ENCODE assay signal across 1 cellular context in genomic region chr2:70935468-70936164, GRCh38.
TF ChIP-seq lines count a peak whose summit lies in the region.

ATP6V1B1 (plus strand) TSS chr2:70935900; CDS start chr2:70935955, 55 bp downstream.

TF ChIP-seq in HEK293, 187 proteins besides CTCF, POLR2A, EP300 and RAD21 (continued from another document):
- TF ChIP-seq, protein P1, sequence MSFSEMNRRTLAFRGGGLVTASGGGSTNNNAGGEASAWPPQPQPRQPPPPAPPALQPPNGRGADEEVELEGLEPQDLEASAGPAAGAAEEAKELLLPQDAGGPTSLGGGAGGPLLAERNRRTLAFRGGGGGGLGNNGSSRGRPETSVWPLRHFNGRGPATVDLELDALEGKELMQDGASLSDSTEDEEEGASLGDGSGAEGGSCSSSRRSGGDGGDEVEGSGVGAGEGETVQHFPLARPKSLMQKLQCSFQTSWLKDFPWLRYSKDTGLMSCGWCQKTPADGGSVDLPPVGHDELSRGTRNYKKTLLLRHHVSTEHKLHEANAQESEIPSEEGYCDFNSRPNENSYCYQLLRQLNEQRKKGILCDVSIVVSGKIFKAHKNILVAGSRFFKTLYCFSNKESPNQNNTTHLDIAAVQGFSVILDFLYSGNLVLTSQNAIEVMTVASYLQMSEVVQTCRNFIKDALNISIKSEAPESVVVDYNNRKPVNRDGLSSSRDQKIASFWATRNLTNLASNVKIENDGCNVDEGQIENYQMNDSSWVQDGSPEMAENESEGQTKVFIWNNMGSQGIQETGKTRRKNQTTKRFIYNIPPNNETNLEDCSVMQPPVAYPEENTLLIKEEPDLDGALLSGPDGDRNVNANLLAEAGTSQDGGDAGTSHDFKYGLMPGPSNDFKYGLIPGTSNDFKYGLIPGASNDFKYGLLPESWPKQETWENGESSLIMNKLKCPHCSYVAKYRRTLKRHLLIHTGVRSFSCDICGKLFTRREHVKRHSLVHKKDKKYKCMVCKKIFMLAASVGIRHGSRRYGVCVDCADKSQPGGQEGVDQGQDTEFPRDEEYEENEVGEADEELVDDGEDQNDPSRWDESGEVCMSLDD (tag by site-specific recombination; IDR thresholded peaks at IDR 0.05), result no peak
- TF ChIP-seq ZNF266 (tag by site-specific recombination; IDR thresholded peaks at IDR 0.05; ENCODE audit: low read depth) (no peak), WT1 (tag by site-specific recombination; IDR thresholded peaks at IDR 0.05) (no peak), SALL2 (tag by site-specific recombination; IDR thresholded peaks at IDR 0.05; ENCODE audit: borderline replicate concordance) (no peak)
- TF ChIP-seq, protein P2, sequence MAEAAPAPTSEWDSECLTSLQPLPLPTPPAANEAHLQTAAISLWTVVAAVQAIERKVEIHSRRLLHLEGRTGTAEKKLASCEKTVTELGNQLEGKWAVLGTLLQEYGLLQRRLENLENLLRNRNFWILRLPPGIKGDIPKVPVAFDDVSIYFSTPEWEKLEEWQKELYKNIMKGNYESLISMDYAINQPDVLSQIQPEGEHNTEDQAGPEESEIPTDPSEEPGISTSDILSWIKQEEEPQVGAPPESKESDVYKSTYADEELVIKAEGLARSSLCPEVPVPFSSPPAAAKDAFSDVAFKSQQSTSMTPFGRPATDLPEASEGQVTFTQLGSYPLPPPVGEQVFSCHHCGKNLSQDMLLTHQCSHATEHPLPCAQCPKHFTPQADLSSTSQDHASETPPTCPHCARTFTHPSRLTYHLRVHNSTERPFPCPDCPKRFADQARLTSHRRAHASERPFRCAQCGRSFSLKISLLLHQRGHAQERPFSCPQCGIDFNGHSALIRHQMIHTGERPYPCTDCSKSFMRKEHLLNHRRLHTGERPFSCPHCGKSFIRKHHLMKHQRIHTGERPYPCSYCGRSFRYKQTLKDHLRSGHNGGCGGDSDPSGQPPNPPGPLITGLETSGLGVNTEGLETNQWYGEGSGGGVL (tag by site-specific recombination; IDR thresholded peaks at IDR 0.05), result peak; percentile 87
TF ChIP-seq in HEK293: peak in this region for 2.
